Comparison of ENCODE assay signal across 1 cellular context in the genomic region with DNA sequence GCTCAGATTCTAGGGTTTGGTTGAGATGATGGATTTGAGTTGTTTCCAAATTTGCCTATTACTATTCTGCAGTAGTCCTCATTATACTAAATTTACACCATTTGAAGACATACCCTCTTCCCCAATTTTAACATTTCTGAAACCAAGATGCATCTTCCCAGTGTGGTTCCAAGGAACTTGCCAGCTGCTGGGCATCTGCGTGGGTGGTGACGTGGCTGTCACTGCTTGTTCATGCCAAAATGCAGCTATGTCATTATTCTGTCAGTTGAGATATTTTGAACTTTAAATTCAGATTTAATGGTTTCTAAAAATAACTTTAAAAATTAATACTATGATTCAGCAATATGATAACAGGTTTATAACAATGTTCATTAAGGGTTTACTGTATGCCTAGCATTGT.
TF ChIP-seq lines count a peak whose summit lies in the region.

No MANE protein-coding gene starts in this region.

TF ChIP-seq in endothelial cell of umbilical vein, 7 proteins besides CTCF, POLR2A, EP300 and RAD21:
- TF ChIP-seq JUN (IDR thresholded peaks at IDR 0.05; ENCODE audit: borderline replicate concordance, insufficient read depth, insufficient read length, low read depth) = no peak
- TF ChIP-seq FOS (IDR thresholded peaks at IDR 0.05; ENCODE audit: borderline replicate concordance, insufficient read depth, low read length) = no peak
- no peak for TF ChIP-seq GATA2 (IDR thresholded peaks at IDR 0.05; ENCODE audit: insufficient read depth, insufficient read length, low read depth, low read length)
- TF ChIP-seq, protein P1, sequence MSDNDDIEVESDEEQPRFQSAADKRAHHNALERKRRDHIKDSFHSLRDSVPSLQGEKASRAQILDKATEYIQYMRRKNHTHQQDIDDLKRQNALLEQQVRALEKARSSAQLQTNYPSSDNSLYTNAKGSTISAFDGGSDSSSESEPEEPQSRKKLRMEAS (IDR thresholded peaks at IDR 0.05; ENCODE audit: insufficient read depth, insufficient read length) = no peak
- no peak for TF ChIP-seq EZH2 (IDR thresholded peaks at IDR 0.05; ENCODE audit: borderline replicate concordance, low read depth, low read length, severe bottlenecking)
- TF ChIP-seq POLR2AphosphoS5 (IDR thresholded peaks at IDR 0.05; ENCODE audit: insufficient read depth, low read depth, low read length) = no peak
- TF ChIP-seq MYC (IDR thresholded peaks at IDR 0.05; ENCODE audit: low read depth, low read length) = no peak
